ENCODE assay signal across 8 cellular contexts in genomic region chr5:151115272-151115905, GRCh38. TPM values are rescaled to one million over a fixed set of nuclear protein-coding genes. Genes with fewer than 3 reads are reported as not detected.
DNase-seq lines count a peak whose midpoint lies in the region; ATAC-seq lines count a peak whose summit lies in the region.

No MANE protein-coding gene starts in this region.

- ATAC-seq in HG03108 (IDR thresholded peaks at IDR 0.05; ENCODE audit: unreplicated experiment): peak; percentile 38

- H3K27me3 ChIP-seq in NT2/D1 (ENCODE audit: insufficient read depth, insufficient read length): no peaks in the 10 kb centered on the region

- H3K9me3 ChIP-seq in NT2/D1 (ENCODE audit: insufficient read depth, low read length): no peaks in the 10 kb centered on the region

- H3K9ac ChIP-seq in NT2/D1 (ENCODE audit: insufficient read length, low read depth): no peak overlapping the region

- no peak overlapping the region for H3K4me3 ChIP-seq in NT2/D1 (ENCODE audit: insufficient read length, low read depth)

- no peaks in the 10 kb centered on the region for H3K4me1 ChIP-seq in NT2/D1 (ENCODE audit: insufficient read depth, insufficient read length)

- DNase-seq in GDM1 (lab: John Stamatoyannopoulos, UW): peak; percentile 43
- peak; percentile 13 for DNase-seq in NT2/D1 (ENCODE audit: low read depth, low spot score)
- DNase-seq in activated CD8-positive, alpha-beta memory T cell treated with anti-CD3 and anti-CD28 coated beads, Interleukin-2, amount 50 U/mL, for 4 hours: peak; percentile 81
- DNase-seq in epidermal melanocyte (ENCODE audit: insufficient read length, low spot score): peak; percentile 82
- peak; percentile 77 for DNase-seq in mucosa of gallbladder (ENCODE audit: low spot score)
- DNase-seq in stimulated activated CD8-positive, alpha-beta memory T cell treated with anti-CD3 and anti-CD28 coated beads, Interleukin-7, amount 100 ng/mL, for 24 hours (ENCODE audit: low read depth): peak; percentile 61
- DNase-seq in NCI-H2081 treated with DMSO at 0.1 percent for 48 hours (lab: John Stamatoyannopoulos, UW): no peak

- H3K36me3 ChIP-seq in NT2/D1 (ENCODE audit: insufficient read depth, insufficient read length, low read length): peaks cover 78% of the 10 kb centered on the region

RNA-seq across cellular contexts. Expression of gene TNIP1, which starts 34.6 kb away (rescaled TPM):
- total RNA-seq in mucosa of gallbladder: 124 TPM

RNA-seq across cellular contexts. Expression of gene ANXA6, which starts 42.2 kb away (rescaled TPM):
- total RNA-seq in mucosa of gallbladder: 153 TPM
